Comparison of ENCODE assay signal across 8 cellular contexts in the genomic region with DNA sequence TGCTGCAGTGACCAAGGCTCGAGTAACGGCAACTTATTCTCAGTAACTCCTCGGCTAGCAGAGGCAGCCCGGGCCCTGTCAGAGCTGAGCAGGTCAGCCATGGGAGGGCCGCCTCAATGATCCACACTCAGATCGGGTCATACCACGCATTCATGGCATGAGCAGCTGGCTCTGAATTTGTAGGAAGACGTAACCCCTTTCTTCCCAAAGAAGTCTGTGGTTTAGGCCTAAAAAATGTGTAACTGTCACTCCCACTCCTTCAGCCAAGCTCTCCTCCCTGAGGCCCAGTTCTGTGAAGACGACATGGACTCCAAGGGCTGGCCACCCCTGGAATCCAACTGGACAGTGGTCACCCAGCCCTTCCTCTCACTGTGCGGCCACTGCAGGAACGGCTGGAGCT. TPM values are rescaled to one million over a fixed set of nuclear protein-coding genes. Genes with fewer than 3 reads are reported as not detected.
A peak's percentile ranks its signal among the peaks of the same experiment; 100 is the strongest.
DNase-seq lines count a peak whose midpoint lies in the region; TF ChIP-seq lines count a peak whose summit lies in the region.
"Had no signal": no experiment of that assay in that cellular context is flagged by ENCODE, and none has a peak within 500 bp of the region (broad histone marks: within the 10 kb centered on the region; RNA-seq: fewer than 3 reads in every experiment).

No MANE protein-coding gene starts in this region.

- H2AFZ ChIP-seq in mesenchymal stem cell (ENCODE audit: low read depth, low read length), result no peak overlapping the region

- peak overlapping the region; percentile 95 for H2BK15ac ChIP-seq in mesenchymal stem cell (ENCODE audit: low read depth, poor library complexity, severe bottlenecking)

- no peaks in the 10 kb centered on the region for H3K36me3 ChIP-seq in colonic mucosa
- H3K36me3 ChIP-seq in mesenchymal stem cell (ENCODE audit: control insufficient read depth in 1 of 2, insufficient read depth in 2 of 2, low read depth in 1 of 2, low read length in 2 of 2), result peaks cover 14 to 29% of the 10 kb centered on the region in 2 experiments
- peaks cover 4 to 8% of the 10 kb centered on the region in 2 donors for H3K36me3 ChIP-seq in thyroid gland

- H3K18ac ChIP-seq in mesenchymal stem cell (ENCODE audit: low read depth in 1 of 2, low read length in 2 of 2), result peak overlapping the region; percentile 86 to 99

- H2AK5ac ChIP-seq in mesenchymal stem cell (ENCODE audit: low read length, severe bottlenecking), result peak overlapping the region; percentile 79

- peak overlapping the region; percentile 96 for H4K91ac ChIP-seq in mesenchymal stem cell (ENCODE audit: low read length)

- H3K4me2 ChIP-seq in mesenchymal stem cell (ENCODE audit: low read length, poor library complexity, severe bottlenecking), result no peak overlapping the region

- peak overlapping the region; percentile 97 for H4K8ac ChIP-seq in mesenchymal stem cell (ENCODE audit: low read length)

- H3K9ac ChIP-seq in colonic mucosa (ENCODE audit: low read depth in 2 of 2, low read length in 2 of 2) (peak overlapping the region; percentile 24 to 46), mesenchymal stem cell (ENCODE audit: low read length) (peak overlapping the region; percentile 98)

- H3K4me3 ChIP-seq in colonic mucosa (no peak overlapping the region), mesenchymal stem cell (ENCODE audit: insufficient read depth in 1 of 2, low read depth in 1 of 2, low read length in 2 of 2) (peak overlapping the region in 1 of 2 experiments; percentile 25), thyroid gland (replicated peaks in 1 of 3) (no peak overlapping the region)

- no peaks in the 10 kb centered on the region for H3K27me3 ChIP-seq in colonic mucosa
- no peaks in the 10 kb centered on the region for H3K27me3 ChIP-seq in mesenchymal stem cell (ENCODE audit: control insufficient read depth in 1 of 2, insufficient read depth in 1 of 2, low read length in 2 of 2)
- H3K27me3 ChIP-seq in thyroid gland, result no peaks in the 10 kb centered on the region

- TF ChIP-seq CTCF in colonic mucosa (IDR thresholded peaks at IDR 0.05) (no peak), thyroid gland (IDR thresholded peaks at IDR 0.05) (no peak)

- H3K9me3 ChIP-seq in colonic mucosa (no peaks in the 10 kb centered on the region), mesenchymal stem cell (ENCODE audit: control insufficient read depth, low read length) (no peaks in the 10 kb centered on the region), thyroid gland (no peaks in the 10 kb centered on the region)

- intact Hi-C loops in colonic mucosa (cut with DNase I) (no loop called here), thyroid gland (cut with DNase I) (no loop called here)

- peaks cover 7% of the 10 kb centered on the region for H3K79me1 ChIP-seq in mesenchymal stem cell (replicated peaks; ENCODE audit: low read length, poor library complexity, severe bottlenecking)

- TF ChIP-seq POLR2A in thyroid gland (IDR thresholded peaks at IDR 0.05), result no peak

- H3K14ac ChIP-seq in mesenchymal stem cell (ENCODE audit: low read length in 2 of 2), result peak overlapping the region in 1 of 2 experiments; percentile 72

- H3K4me1 ChIP-seq in colonic mucosa (no peaks in the 10 kb centered on the region), mesenchymal stem cell (ENCODE audit: control insufficient read depth, insufficient read depth, low read depth, low read length) (peaks cover 52% of the 10 kb centered on the region), thyroid gland (peaks cover 44 to 70% of the 10 kb centered on the region in 2 donors)

- DNase-seq in NCI-H226, result peak; percentile 35
- no peak for DNase-seq in colonic mucosa
- no peak for DNase-seq in mesenchymal stem cell
- DNase-seq in thyroid gland, result peak in 1 of 2 donors; percentile 34
- no peak for DNase-seq in NCI-H2227 (lab: John Stamatoyannopoulos, UW; ENCODE audit: unreplicated experiment)
- no peak for DNase-seq in HuH-7 (ENCODE audit: low spot score)
- DNase-seq in NCI-H1105 treated with DMSO at 0.1 percent for 48 hours (lab: John Stamatoyannopoulos, UW), result no peak
- DNase-seq: activated naive CD8-positive, alpha-beta T cell treated with anti-CD3 and anti-CD28 coated beads, Interleukin-2, amount 10 ng/mL, durations not matched to agents 7 days and 5 days had no signal

- H2BK120ac ChIP-seq in mesenchymal stem cell (ENCODE audit: low read depth, low read length), result peak overlapping the region; percentile 74

- H2BK5ac ChIP-seq in mesenchymal stem cell (ENCODE audit: low read depth, low read length, poor library complexity, severe bottlenecking), result peak overlapping the region; percentile 47

- H3K23ac ChIP-seq in mesenchymal stem cell (ENCODE audit: low read length in 2 of 2), result no peak overlapping the region

- H3K27ac ChIP-seq in colonic mucosa (peak overlapping the region; percentile 90), mesenchymal stem cell (ENCODE audit: low read length, poor library complexity, severe bottlenecking) (peak overlapping the region; percentile 90), thyroid gland (peak overlapping the region; percentile 97 to 99 (median 98))

- peak overlapping the region; percentile 91 to 97 for H2BK12ac ChIP-seq in mesenchymal stem cell (ENCODE audit: low read length in 2 of 2)

- H3K4ac ChIP-seq in mesenchymal stem cell (ENCODE audit: low read depth in 1 of 2, low read length in 2 of 2), result peak overlapping the region; percentile 50 to 97

- WGBS in mesenchymal stem cell, result 81% methylated on average over 11 of the region's 11 CpGs
- whole genome bisulfite sequencing in thyroid gland, 2 donors, result 36 to 39% methylated on average over 11 of the region's 11 CpGs

RNA-seq across cellular contexts. Expression of gene PPP2R1B, which starts 30.0 kb away (rescaled TPM):
- 10 to 100 TPM; 45.9 to 57.0 TPM for total RNA-seq in colonic mucosa
- 14.9 TPM for polyA plus RNA-seq in mesenchymal stem cell (2013, experiment 1 of 2)
- polyA plus RNA-seq in mesenchymal stem cell (2013, experiment 2 of 2), result 14.7 TPM
- 10 to 100 TPM; 22.4 to 39.2 (median 25.3) TPM for total RNA-seq in thyroid gland
